Comparison of ENCODE assay signal across 32 cellular contexts in genomic region chr2:102410952-102411351, GRCh38. TPM values are rescaled to one million over a fixed set of nuclear protein-coding genes. Genes with fewer than 3 reads are reported as not detected.
"Had no signal": no experiment of that assay in that cellular context is flagged by ENCODE, and none has a peak within 500 bp of the region (broad histone marks: within the 10 kb centered on the region; RNA-seq: fewer than 3 reads in every experiment).

No MANE protein-coding gene starts in this region.

- H3K36me3 ChIP-seq: colonic mucosa, esophagus squamous epithelium, gastrocnemius medialis, heart right ventricle, left lung, lower lobe of right lung had no signal

- ATAC-seq: effector memory CD8-positive, alpha-beta T cell; esophagus mucosa; gastrocnemius medialis; heart right ventricle; left cardiac atrium; left lung; left ventricle myocardium superior; lower lobe of right lung; mucosa of descending colon; naive thymus-derived CD8-positive, alpha-beta T cell had no signal

- H3K9me3 ChIP-seq: colonic mucosa, gastrocnemius medialis, lower lobe of right lung, mucosa of descending colon had no signal

- H3K4me3 ChIP-seq: colonic mucosa, esophagus squamous epithelium, gastrocnemius medialis, heart right ventricle, left lung, lower lobe of right lung, mucosa of descending colon had no signal

- H3K27ac ChIP-seq: colonic mucosa, epithelial cell of prostate, esophagus squamous epithelium, gastrocnemius medialis, heart right ventricle, left lung, lower lobe of right lung had no signal

- FAIRE-seq: endometrium, islet of Langerhans, keratinocyte had no signal

- DNase-seq: colonic mucosa; cortex of kidney; effector CD8-positive, alpha-beta T cell; effector memory CD8-positive, alpha-beta T cell; endodermal cell; esophagus squamous epithelium; foreskin fibroblast; foreskin melanocyte; gastrocnemius medialis; glutamatergic neuron; head of caudate nucleus; heart right ventricle; hippocampal formation; left cardiac atrium; left lung; left ventricle myocardium superior; lower lobe of right lung; mesenchymal stem cell; mucosa of descending colon; naive B cell; naive thymus-derived CD8-positive, alpha-beta T cell had no signal

- H3K27me3 ChIP-seq: colonic mucosa, esophagus squamous epithelium, gastrocnemius medialis, left lung had no signal

- H3K4me1 ChIP-seq: colonic mucosa, esophagus squamous epithelium, gastrocnemius medialis, heart right ventricle, left lung, lower lobe of right lung had no signal

RNA-seq across cellular contexts. Expression of gene IL18RAP, which starts 12.0 kb away (rescaled TPM):
- total RNA-seq: dermis microvascular lymphatic vessel endothelial cell, glomerular endothelial cell, kidney epithelial cell, lung microvascular endothelial cell, mesothelial cell of epicardium, myocyte had no signal
- polyA plus RNA-seq: keratinocyte had no signal

RNA-seq across cellular contexts. Expression of gene IL18R1, which starts 55.4 kb away (rescaled TPM):
- total RNA-seq: myocyte had no signal
